7 cellular contexts compared by ENCODE assay signal in the genomic region with DNA sequence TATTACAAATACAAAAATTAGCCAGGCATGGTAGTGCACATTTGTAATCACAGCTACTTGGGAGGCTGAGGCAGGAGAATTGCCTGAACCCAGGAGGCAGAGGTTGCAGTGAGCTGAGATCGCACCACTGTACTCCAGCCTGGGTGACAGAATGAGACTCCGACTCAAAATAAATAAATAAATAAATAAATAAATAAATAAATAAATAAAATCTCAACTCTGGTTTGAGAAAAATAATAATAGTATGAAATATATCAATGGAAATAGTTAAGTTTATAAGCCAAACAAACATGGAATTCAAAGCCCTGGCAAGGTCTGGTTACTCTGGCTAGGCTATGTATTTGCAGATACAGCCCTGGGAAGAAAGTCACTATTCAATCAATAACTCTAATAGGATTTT. TPM values are rescaled to one million over a fixed set of nuclear protein-coding genes. Genes with fewer than 3 reads are reported as not detected.
"Had no signal": no experiment of that assay in that cellular context is flagged by ENCODE, and none has a peak within 500 bp of the region (broad histone marks: within the 10 kb centered on the region; RNA-seq: fewer than 3 reads in every experiment).

No MANE protein-coding gene starts in this region.

RNA-seq across cellular contexts. Expression of a gene that starts 45.7 kb away (rescaled TPM):
- total RNA-seq: fibroblast of villous mesenchyme, heart right ventricle, lung microvascular endothelial cell, pulmonary artery endothelial cell, subcutaneous adipose tissue, tibial nerve, vagina had no signal
